In the genomic region with DNA sequence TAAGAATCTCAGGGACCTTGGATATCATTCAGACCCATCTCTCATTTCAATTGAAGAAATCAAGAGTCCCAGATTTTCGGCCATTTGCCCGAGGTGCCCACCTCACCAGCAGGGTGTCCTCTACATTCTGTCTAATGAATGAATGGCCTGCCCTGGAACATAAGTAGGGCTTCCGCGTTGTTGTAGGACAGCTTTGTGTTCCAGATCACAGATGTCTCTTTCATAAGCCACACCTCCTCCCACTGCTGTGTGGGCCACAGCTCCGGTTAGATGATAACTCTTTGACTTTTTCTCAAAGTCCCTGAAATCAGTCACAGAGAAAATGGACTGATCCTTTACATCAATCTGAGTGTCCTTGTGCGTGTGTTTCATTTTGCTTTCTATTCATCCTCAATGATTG, we compare ENCODE assay signal across 27 cellular contexts.
"Had no signal": no experiment of that assay in that cellular context is flagged by ENCODE, and none has a peak within 500 bp of the region (broad histone marks: within the 10 kb centered on the region; RNA-seq: fewer than 3 reads in every experiment).

No MANE protein-coding gene starts in this region.

- H3K4me1 Mint-ChIP-seq: activated CD4-positive, alpha-beta memory T cell treated with anti-CD3 and anti-CD28 coated beads, Interleukin-2, amount 10 ng/mL, durations not matched to agents 7 days and 5 days; activated CD4-positive, alpha-beta T cell treated with anti-CD3 and anti-CD28 coated beads for 36 hours; activated naive CD8-positive, alpha-beta T cell treated with anti-CD3 and anti-CD28 coated beads, Interleukin-2, amount 10 ng/mL, durations not matched to agents 7 days and 5 days; T-cell had no signal

- H3K27me3 ChIP-seq: breast epithelium, MG63 had no signal

- H3K4me2 ChIP-seq: PC-9 had no signal

- H3K4me1 ChIP-seq: breast epithelium had no signal

- H2AFZ ChIP-seq: PC-9 had no signal

- H3K4me3 Mint-ChIP-seq: activated CD4-positive, alpha-beta memory T cell treated with anti-CD3 and anti-CD28 coated beads, Interleukin-2, amount 10 ng/mL, durations not matched to agents 7 days and 5 days; activated CD4-positive, alpha-beta T cell treated with anti-CD3 and anti-CD28 coated beads for 36 hours; activated naive CD8-positive, alpha-beta T cell treated with anti-CD3 and anti-CD28 coated beads, Interleukin-2, amount 10 ng/mL, durations not matched to agents 7 days and 5 days; T-cell had no signal

- H3K36me3 Mint-ChIP-seq: activated naive CD8-positive, alpha-beta T cell treated with anti-CD3 and anti-CD28 coated beads, Interleukin-2, amount 10 ng/mL, durations not matched to agents 7 days and 5 days; T-cell had no signal

- ATAC-seq: activated CD4-positive, alpha-beta T cell treated with anti-CD3 and anti-CD28 coated beads for 36 hours; Right ventricle myocardium inferior; T-cell had no signal

- H3K36me3 ChIP-seq: breast epithelium, MG63 had no signal

- H3K9me3 Mint-ChIP-seq: activated naive CD8-positive, alpha-beta T cell treated with anti-CD3 and anti-CD28 coated beads, Interleukin-2, amount 10 ng/mL, durations not matched to agents 7 days and 5 days had no signal

- H3K27me3 Mint-ChIP-seq: activated CD4-positive, alpha-beta memory T cell treated with anti-CD3 and anti-CD28 coated beads, Interleukin-2, amount 10 ng/mL, durations not matched to agents 7 days and 5 days; activated CD4-positive, alpha-beta T cell treated with anti-CD3 and anti-CD28 coated beads for 36 hours; activated naive CD8-positive, alpha-beta T cell treated with anti-CD3 and anti-CD28 coated beads, Interleukin-2, amount 10 ng/mL, durations not matched to agents 7 days and 5 days; T-cell had no signal

- H3K27ac Mint-ChIP-seq: activated CD4-positive, alpha-beta memory T cell treated with anti-CD3 and anti-CD28 coated beads, Interleukin-2, amount 10 ng/mL, durations not matched to agents 7 days and 5 days; activated CD4-positive, alpha-beta T cell treated with anti-CD3 and anti-CD28 coated beads for 36 hours; activated naive CD8-positive, alpha-beta T cell treated with anti-CD3 and anti-CD28 coated beads, Interleukin-2, amount 10 ng/mL, durations not matched to agents 7 days and 5 days; activated T-helper 2 cell treated with anti-CD3 and anti-CD28 coated beads, Interferon-gamma antibody, Interleukin-2, Interleukin-4, amounts not matched to agents 10 μg/mL and 5 μg/mL and 100 μg/mL, durations not matched to agents 14 hours and 24 hours and 36 hours; T-cell had no signal

- DNase-seq: activated CD4-positive, alpha-beta memory T cell treated with anti-CD3 and anti-CD28 coated beads, Interleukin-2, amount 10 ng/mL, durations not matched to agents 7 days and 5 days; activated CD4-positive, alpha-beta T cell treated with anti-CD3 and anti-CD28 coated beads for 36 hours; activated CD4-positive, alpha-beta T cell treated with anti-CD3 and anti-CD28 coated beads, Interleukin-2, amount 50 U/mL, for 1 hour; activated naive CD4-positive, alpha-beta T cell treated with anti-CD3 and anti-CD28 coated beads, Interleukin-2, amount 50 U/mL, for 16 hours; activated naive CD8-positive, alpha-beta T cell treated with anti-CD3 and anti-CD28 coated beads, Interleukin-2, amount 10 ng/mL, durations not matched to agents 7 days and 5 days; activated T-cell treated with anti-CD3 and anti-CD28 coated beads for 4 hours; activated T-cell treated with anti-CD3 and anti-CD28 coated beads, Interleukin-2, amount 50 U/mL, for 48 hours; aorta; MG63; MV-4-11; NCI-H1092 treated with DMSO at 0.1 percent for 48 hours; NCI-H1417 treated with DMSO at 0.1 percent for 48 hours; NCI-H1694; NCI-H2029; NCI-H345; NCI-H510A; NCI-H526 treated with DMSO at 0.1 percent for 48 hours; NCI-H82; NK-92 treated with Interleukin-12 subunit alpha and Interleukin-12 subunit beta, amount 100 ng/mL, for 24 hours; T-cell; T-helper 2 cell had no signal

- H3K4me3 ChIP-seq: breast epithelium, MG63, PC-9, SK-N-MC had no signal

- H3K27ac ChIP-seq: breast epithelium, PC-9, SK-N-MC, VCaP had no signal
